ENCODE assay signal across 21 cellular contexts in the genomic region with DNA sequence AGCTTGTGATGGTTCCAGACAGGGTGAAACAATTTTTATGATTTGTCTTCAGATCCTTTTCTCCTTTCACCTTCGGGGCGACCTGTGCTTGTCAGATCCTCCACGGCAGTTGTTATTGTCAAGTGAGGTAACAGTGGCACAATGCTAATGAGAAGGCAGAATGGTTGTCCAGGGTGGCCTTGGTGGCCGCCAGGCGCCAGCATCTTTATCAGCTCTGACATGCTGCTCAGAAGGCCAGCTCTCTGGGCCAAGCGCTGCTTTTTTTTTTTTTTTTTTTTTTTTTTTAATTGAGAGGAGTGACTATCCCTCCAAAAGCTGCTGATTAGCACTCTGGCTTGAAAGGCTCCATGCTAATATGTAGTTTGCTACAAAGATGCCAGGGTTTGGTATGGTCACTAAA.
"Had no signal": no experiment of that assay in that cellular context is flagged by ENCODE, and none has a peak within 500 bp of the region (broad histone marks: within the 10 kb centered on the region; RNA-seq: fewer than 3 reads in every experiment).

No MANE protein-coding gene starts in this region.

- H3K27me3 ChIP-seq: suprapubic skin, upper lobe of left lung had no signal

- H3K27ac Mint-ChIP-seq: activated CD8-positive, alpha-beta memory T cell treated with anti-CD3 and anti-CD28 coated beads, Interleukin-2, amount 10 ng/mL, durations not matched to agents 7 days and 5 days; activated naive CD8-positive, alpha-beta T cell treated with anti-CD3 and anti-CD28 coated beads for 36 hours; T-helper 1 cell treated with Interleukin-12 subunit alpha and Interleukin-12 subunit beta and Interleukin-4 antibody, amounts not matched to agents 30 μg/mL and 1 μg/mL, for 36 hours had no signal

- H3K4me3 ChIP-seq: suprapubic skin, upper lobe of left lung had no signal

- FAIRE-seq: bronchial epithelial cell, endometrium, TTC549 had no signal

- H3K36me3 Mint-ChIP-seq: activated CD8-positive, alpha-beta memory T cell treated with anti-CD3 and anti-CD28 coated beads, Interleukin-2, amount 10 ng/mL, durations not matched to agents 7 days and 5 days had no signal

- H3K9me3 Mint-ChIP-seq: activated naive CD8-positive, alpha-beta T cell treated with anti-CD3 and anti-CD28 coated beads for 36 hours; T-helper 1 cell treated with Interleukin-12 subunit alpha and Interleukin-12 subunit beta and Interleukin-4 antibody, amounts not matched to agents 30 μg/mL and 1 μg/mL, for 36 hours had no signal

- H3K27ac ChIP-seq: suprapubic skin, upper lobe of left lung had no signal

- H3K27me3 Mint-ChIP-seq: activated CD8-positive, alpha-beta memory T cell treated with anti-CD3 and anti-CD28 coated beads, Interleukin-2, amount 10 ng/mL, durations not matched to agents 7 days and 5 days; activated naive CD8-positive, alpha-beta T cell treated with anti-CD3 and anti-CD28 coated beads for 36 hours had no signal

- ATAC-seq: activated CD8-positive, alpha-beta memory T cell treated with anti-CD3 and anti-CD28 coated beads, Interleukin-2, amount 10 ng/mL, durations not matched to agents 7 days and 5 days; esophagus mucosa; left colon; sciatic nerve; SK-N-SH treated with all-trans-retinoic acid at 6 μM for 48 hours had no signal

- H3K9me3 ChIP-seq: suprapubic skin, upper lobe of left lung had no signal

- H3K36me3 ChIP-seq: suprapubic skin, upper lobe of left lung had no signal

- DNase-seq: activated CD4-positive, alpha-beta T cell treated with anti-CD3 and anti-CD28 coated beads, Interleukin-2, amount 50 U/mL, for 4 hours; activated CD4-positive, CD25-positive, alpha-beta regulatory T cell treated with anti-CD3 and anti-CD28 coated beads, Interleukin-2, amount 50 U/mL, for 72 hours; activated CD8-positive, alpha-beta memory T cell treated with anti-CD3 and anti-CD28 coated beads, Interleukin-2, amount 10 ng/mL, durations not matched to agents 7 days and 5 days; activated gamma-delta T cell treated with Interleukin-2 at 50 U/mL for 16 hours; activated naive CD8-positive, alpha-beta T cell treated with anti-CD3 and anti-CD28 coated beads for 36 hours; activated T-cell treated with anti-CD3 and anti-CD28 coated beads, Interleukin-2, amount 50 U/mL, for 48 hours; aorta; left colon; mammary epithelial cell; posterior cingulate gyrus; stimulated activated CD4-positive, alpha-beta T cell treated with anti-CD3 and anti-CD28 coated beads, Interleukin-2, amount 100 ng/mL, for 24 hours; stimulated activated naive CD4-positive, alpha-beta T cell treated with Interleukin-2 at 50 U/mL for 16 hours; upper lobe of left lung had no signal

- H3K4me3 Mint-ChIP-seq: activated CD8-positive, alpha-beta memory T cell treated with anti-CD3 and anti-CD28 coated beads, Interleukin-2, amount 10 ng/mL, durations not matched to agents 7 days and 5 days; activated naive CD8-positive, alpha-beta T cell treated with anti-CD3 and anti-CD28 coated beads for 36 hours; T-helper 1 cell treated with Interleukin-12 subunit alpha and Interleukin-12 subunit beta and Interleukin-4 antibody, amounts not matched to agents 30 μg/mL and 1 μg/mL, for 36 hours had no signal
